Comparison of ENCODE assay signal across 1 cellular context in genomic region chr5:146340260-146341081, GRCh38.
TF ChIP-seq lines count a peak whose summit lies in the region.

No MANE protein-coding gene starts in this region.

TF ChIP-seq in H1, 55 proteins besides CTCF, POLR2A, EP300 and RAD21 (continued from another document):
- no peak for TF ChIP-seq KDM5A (IDR thresholded peaks at IDR 0.05; ENCODE audit: low read length)
- TF ChIP-seq ATF3 (IDR thresholded peaks at IDR 0.05; ENCODE audit: insufficient read depth, low read depth, low read length) = no peak
- TF ChIP-seq ZNF274 (IDR thresholded peaks at IDR 0.05; ENCODE audit: borderline replicate concordance, extremely low read depth, low read length) = no peak
- peak; percentile 22 for TF ChIP-seq KDM4A (IDR thresholded peaks at IDR 0.05; ENCODE audit: low read depth, low read length, severe bottlenecking)
- no peak for TF ChIP-seq SIRT6 (IDR thresholded peaks at IDR 0.05; ENCODE audit: low read length)
- TF ChIP-seq SIN3A (conservative IDR thresholded peaks at IDR 0.05 in 1 of 2, IDR thresholded peaks at IDR 0.05 in 1 of 2; ENCODE audit: low read depth in 1 of 2, low read length in 2 of 2) = peak; percentile 79 to 89; a peak in 3 of 4 replicates
- no peak for TF ChIP-seq CHD7 (IDR thresholded peaks at IDR 0.05; ENCODE audit: insufficient replicate concordance, low read length)
- TF ChIP-seq E2F6 (IDR thresholded peaks at IDR 0.05) = no peak
- no peak for TF ChIP-seq BCL11A (IDR thresholded peaks at IDR 0.05; ENCODE audit: low read depth in 2 of 2, low read length in 2 of 2)
- TF ChIP-seq CBX5 (IDR thresholded peaks at IDR 0.05; ENCODE audit: low read depth, low read length) = no peak
- TF ChIP-seq TCF12 (IDR thresholded peaks at IDR 0.05; ENCODE audit: low read depth, low read length) = 0 out of 2 replicates have a peak, but pooled peaks have one; percentile 67
- TF ChIP-seq SP1 (IDR thresholded peaks at IDR 0.05; ENCODE audit: low read depth, low read length) = no peak
- 0 out of 4 replicates have a peak, but pooled peaks have one; percentile 57 to 84 for TF ChIP-seq HDAC2 (IDR thresholded peaks at IDR 0.05; ENCODE audit: borderline replicate concordance in 1 of 2, low read depth in 2 of 2, low read length in 2 of 2)
- no peak for TF ChIP-seq BRCA1 (IDR thresholded peaks at IDR 0.05; ENCODE audit: low read depth, low read length)
- peak; percentile 95 for TF ChIP-seq SUZ12 (IDR thresholded peaks at IDR 0.05; ENCODE audit: low read length)
